8 cellular contexts compared by ENCODE assay signal in genomic region chr7:152465118-152465387, GRCh38. TPM values are rescaled to one million over a fixed set of nuclear protein-coding genes. Genes with fewer than 3 reads are reported as not detected.
A peak's percentile ranks its signal among the peaks of the same experiment; 100 is the strongest.
DNase-seq lines count a peak whose midpoint lies in the region; ATAC-seq and TF ChIP-seq lines count a peak whose summit lies in the region.

No MANE protein-coding gene starts in this region.

- CTCF ChIA-PET in Calu3 (lab: Charles Lee) = no interaction called here
- CTCF ChIA-PET in PC-9 (lab: Charles Lee) = no interaction called here

- peak overlapping the region; percentile 92 for H3K27ac Mint-ChIP-seq in Calu3 (ENCODE audit: unreplicated experiment)

- H4K20me1 ChIP-seq in PC-9 (ENCODE audit: insufficient read depth) = no peaks in the 10 kb centered on the region

- H3K4me2 ChIP-seq in PC-9 (peak overlapping the region; percentile 89), parathyroid adenoma (ENCODE audit: low read length) (peak overlapping the region; percentile 76)

- H3K9ac ChIP-seq in parathyroid adenoma = no peak overlapping the region

- peaks cover 25% of the 10 kb centered on the region for H3K36me3 Mint-ChIP-seq in Calu3 (ENCODE audit: insufficient read depth, unreplicated experiment)

- DNase-seq in Calu3 (no peak), PC-9 (no peak), epithelial cell of esophagus (ENCODE audit: low read depth) (no peak), dermis blood vessel endothelial cell (no peak), GF-D8 (lab: John Stamatoyannopoulos, UW) (no peak)

- H3K9me3 ChIP-seq in PC-9 (ENCODE audit: insufficient read depth, low read depth) = no peaks in the 10 kb centered on the region
- H3K9me3 ChIP-seq in parathyroid adenoma (ENCODE audit: control insufficient read depth, low read length) = no peaks in the 10 kb centered on the region

- H3K4me1 ChIP-seq in PC-9 (replicated peaks; ENCODE audit: insufficient read depth) (peaks cover 15% of the 10 kb centered on the region), parathyroid adenoma (peaks cover 15% of the 10 kb centered on the region)

- TF ChIP-seq CTCF in Calu3 (IDR thresholded peaks at IDR 0.05; ENCODE audit: unreplicated experiment) (no peak), PC-9 (conservative IDR thresholded peaks at IDR 0.05) (no peak), epithelial cell of esophagus (IDR thresholded peaks at IDR 0.05; ENCODE audit: insufficient read depth, low read depth, low read length, missing control alignments) (no peak), parathyroid adenoma (IDR thresholded peaks at IDR 0.05) (no peak)

- BruUV-seq in Calu3 (replicated peaks; lab: Mats Ljungman, UMichigan) (no TSS peak), PC-9 (replicated peaks; lab: Mats Ljungman, UMichigan) (no TSS peak)

- H3K79me2 ChIP-seq in PC-9 (ENCODE audit: low read depth) (peaks cover 6% of the 10 kb centered on the region; the same call in 1 of the 2 replicates), parathyroid adenoma (no peaks in the 10 kb centered on the region)

- no peaks in the 10 kb centered on the region for H3K27me3 Mint-ChIP-seq in Calu3 (ENCODE audit: unreplicated experiment)

- no peaks in the 10 kb centered on the region for H3K9me2 ChIP-seq in PC-9 (ENCODE audit: insufficient read depth)

- H2AFZ ChIP-seq in PC-9 (peak overlapping the region; percentile 90), parathyroid adenoma (peak overlapping the region; percentile 97)

- ATAC-seq in HG02759 (IDR thresholded peaks at IDR 0.05; ENCODE audit: unreplicated experiment) (no peak), GM18502 (IDR thresholded peaks at IDR 0.05; ENCODE audit: poor library complexity, unreplicated experiment) (no peak)

- peak overlapping the region; percentile 84 for H3K4me3 ChIP-seq in PC-9
- H3K4me3 ChIP-seq in epithelial cell of esophagus (ENCODE audit: low read length) = peak overlapping the region; percentile 64
- peak overlapping the region; percentile 84 for H3K4me3 ChIP-seq in parathyroid adenoma (ENCODE audit: low read depth, low read length)

- H3K36me3 ChIP-seq in PC-9 (ENCODE audit: low read depth) (no peaks in the 10 kb centered on the region), parathyroid adenoma (ENCODE audit: control insufficient read depth, insufficient read depth, low read length) (no peaks in the 10 kb centered on the region)

- H3F3A ChIP-seq in PC-9 (ENCODE audit: insufficient read depth, low read depth) = peaks cover 8% of the 10 kb centered on the region; the same call in 1 of the 2 replicates

- H3K4me1 Mint-ChIP-seq in Calu3 (ENCODE audit: low read depth, unreplicated experiment) = no peaks in the 10 kb centered on the region

- intact Hi-C loops in Calu3 (cut with micrococcal nuclease; ENCODE audit: unreplicated experiment) = no loop called here
- intact Hi-C loops in PC-9 (cut with micrococcal nuclease; ENCODE audit: unreplicated experiment) = loop anchor here (2.0 kb wide), 1 partner anchor 124 kb away; no protein-coding TSS in a partner anchor

- H3K27ac ChIP-seq in PC-9 = no peak overlapping the region
- H3K27ac ChIP-seq in parathyroid adenoma = peak overlapping the region; percentile 97

- POLR2A ChIA-PET in PC-9 (lab: Charles Lee; ENCODE audit: unreplicated experiment) = no interaction called here

- H3K4me3 Mint-ChIP-seq in Calu3 (ENCODE audit: low read depth, unreplicated experiment) = peak overlapping the region; percentile 94

- peaks cover under 1% of the 10 kb centered on the region for H3K9me3 Mint-ChIP-seq in Calu3 (ENCODE audit: low read depth, unreplicated experiment)

- no peaks in the 10 kb centered on the region for H3K27me3 ChIP-seq in PC-9 (ENCODE audit: insufficient read depth, low read depth)
- H3K27me3 ChIP-seq in parathyroid adenoma (ENCODE audit: control insufficient read depth, insufficient read depth, low read length) = no peaks in the 10 kb centered on the region

RNA-seq across cellular contexts. Expression of gene KMT2C, which starts 29.2 kb away (rescaled TPM):
- total RNA-seq in Calu3 (2022) (71.1 and 73.4 TPM in 2 replicates), PC-9 (2021) (54.3 and 64.1 TPM in 2 replicates), dermis blood vessel endothelial cell (36.9 and 40.1 TPM in 2 replicates)
